Comparison of ENCODE assay signal across 10 cellular contexts in genomic region chr22:21569459-21570161, GRCh38. TPM values are rescaled to one million over a fixed set of nuclear protein-coding genes. Genes with fewer than 3 reads are reported as not detected.
A peak's percentile ranks its signal among the peaks of the same experiment; 100 is the strongest.
DNase-seq lines count a peak whose midpoint lies in the region; ATAC-seq and TF ChIP-seq lines count a peak whose summit lies in the region.
"Had no signal": no experiment of that assay in that cellular context is flagged by ENCODE, and none has a peak within 500 bp of the region (broad histone marks: within the 10 kb centered on the region; RNA-seq: fewer than 3 reads in every experiment).

No MANE protein-coding gene starts in this region.

- H3K27me3 ChIP-seq in trophoblast cell (ENCODE audit: insufficient read depth, low read length) (no peaks in the 10 kb centered on the region), Peyer's patch (no peaks in the 10 kb centered on the region)

- no peaks in the 10 kb centered on the region for H3K27me3 Mint-ChIP-seq in dendritic cell treated with granulocyte-macrophage colony-stimulating factor and Interleukin-4, amounts not matched to agents 40 ng/mL and 50 ng/mL, for 4 days

- H3K27ac ChIP-seq in trophoblast cell (ENCODE audit: low read depth, low read length) (no peak overlapping the region), Peyer's patch (peak overlapping the region in 1 of 4 donors; percentile 2)

- peak overlapping the region; percentile 89 for H3K4me3 Mint-ChIP-seq in dendritic cell treated with granulocyte-macrophage colony-stimulating factor and Interleukin-4, amounts not matched to agents 40 ng/mL and 50 ng/mL, for 4 days

- no peaks in the 10 kb centered on the region for H3K9me3 Mint-ChIP-seq in dendritic cell treated with granulocyte-macrophage colony-stimulating factor and Interleukin-4, amounts not matched to agents 40 ng/mL and 50 ng/mL, for 4 days

- H3K4me1 Mint-ChIP-seq in dendritic cell treated with granulocyte-macrophage colony-stimulating factor and Interleukin-4, amounts not matched to agents 40 ng/mL and 50 ng/mL, for 4 days (ENCODE audit: low read depth) = peaks cover 65% of the 10 kb centered on the region

- no peak overlapping the region for H2BK12ac ChIP-seq in trophoblast cell (ENCODE audit: low read length)

- no peak overlapping the region for H3K23ac ChIP-seq in trophoblast cell (ENCODE audit: low read length)

- H3K4me3 ChIP-seq in GM12865 (ENCODE audit: low read depth, low read length) (peak overlapping the region; percentile 89), trophoblast cell (ENCODE audit: low read depth, low read length) (no peak overlapping the region), Peyer's patch (peak overlapping the region in 2 of 4 donors; percentile 3 to 77)

- no CpG with 5 or more reads among the region's 8 CpGs for WGBS in trophoblast cell (ENCODE audit: extremely low coverage, insufficient coverage, insufficient read length)

- peak overlapping the region; percentile 91 for H3K27ac Mint-ChIP-seq in dendritic cell treated with granulocyte-macrophage colony-stimulating factor and Interleukin-4, amounts not matched to agents 40 ng/mL and 50 ng/mL, for 4 days

- no peak overlapping the region for H2AK5ac ChIP-seq in trophoblast cell (ENCODE audit: low read length)

- TF ChIP-seq POLR2A in Peyer's patch (IDR thresholded peaks at IDR 0.05) = no peak

- no peak overlapping the region for H2AFZ ChIP-seq in trophoblast cell (ENCODE audit: insufficient read depth, low read length, poor library complexity)

- H3K18ac ChIP-seq in trophoblast cell (ENCODE audit: low read length) = no peak overlapping the region

- no peaks in the 10 kb centered on the region for H3K9me3 ChIP-seq in trophoblast cell (ENCODE audit: insufficient read depth, low read depth, low read length)
- H3K9me3 ChIP-seq in Peyer's patch = no peaks in the 10 kb centered on the region

- peaks cover 46% of the 10 kb centered on the region for H3K79me2 ChIP-seq in trophoblast cell (ENCODE audit: control insufficient read depth, insufficient read depth, low read length, poor library complexity)

- peak overlapping the region; percentile 100 for H3K4ac ChIP-seq in trophoblast cell (ENCODE audit: low read depth, low read length)

- DNase-seq in GM12865 (ENCODE audit: low read depth) = peak; percentile 29
- peak; percentile 29 to 69 for DNase-seq in NOMO-1 (lab: John Stamatoyannopoulos, UW; ENCODE audit: unreplicated experiment in 2 of 2)
- no peak for DNase-seq in trophoblast cell
- no peak for DNase-seq in Peyer's patch
- no peak for DNase-seq in NAMALWA (ENCODE audit: low spot score)
- DNase-seq: NCI-H526 had no signal

- peaks cover 51% of the 10 kb centered on the region for H3K36me3 Mint-ChIP-seq in dendritic cell treated with granulocyte-macrophage colony-stimulating factor and Interleukin-4, amounts not matched to agents 40 ng/mL and 50 ng/mL, for 4 days (ENCODE audit: low read depth)

- no peak overlapping the region for H2BK5ac ChIP-seq in trophoblast cell (ENCODE audit: low read depth, low read length, poor library complexity)

- H3K4me1 ChIP-seq in trophoblast cell (ENCODE audit: control insufficient read depth in 1 of 2, insufficient read depth in 2 of 2, low read length in 2 of 2) (peaks cover 7 to 11% of the 10 kb centered on the region in 2 experiments), Peyer's patch (peaks cover 0 to 64% (median 22%) of the 10 kb centered on the region in 4 donors)

- peak overlapping the region; percentile 90 for H3K4me2 ChIP-seq in trophoblast cell (ENCODE audit: low read length)

- peaks cover 6 to 7% of the 10 kb centered on the region in 2 experiments for H3K36me3 ChIP-seq in trophoblast cell (ENCODE audit: control insufficient read depth in 1 of 2, insufficient read depth in 2 of 2, low read length in 2 of 2)
- no peaks in the 10 kb centered on the region for H3K36me3 ChIP-seq in Peyer's patch

- TF ChIP-seq CTCF in GM12865 (IDR thresholded peaks at IDR 0.05; ENCODE audit: insufficient read depth, low read depth, low read length, missing control alignments) (no peak), Peyer's patch (IDR thresholded peaks at IDR 0.05) (no peak)

- no peak overlapping the region for H2BK120ac ChIP-seq in trophoblast cell (ENCODE audit: insufficient read depth, low read length, poor library complexity)

- peak overlapping the region; percentile 28 for H3K9ac ChIP-seq in trophoblast cell (ENCODE audit: low read length)

- H3K14ac ChIP-seq in trophoblast cell (ENCODE audit: low read length) = no peak overlapping the region

- H3K79me1 ChIP-seq in trophoblast cell (ENCODE audit: low read length) = peaks cover 10% of the 10 kb centered on the region

- no peak overlapping the region for H4K12ac ChIP-seq in trophoblast cell (ENCODE audit: low read depth, low read length)

- H4K91ac ChIP-seq in trophoblast cell (ENCODE audit: low read depth, low read length) = no peak overlapping the region

- intact Hi-C loops in dendritic cell treated with granulocyte-macrophage colony-stimulating factor and Interleukin-4, amounts not matched to agents 40 ng/mL and 50 ng/mL, for 4 days (cut with micrococcal nuclease) = no loop called here

- no peak for ATAC-seq in GM21619 (IDR thresholded peaks at IDR 0.05; ENCODE audit: unreplicated experiment)
- no peak for ATAC-seq in GM19035 (IDR thresholded peaks at IDR 0.05; ENCODE audit: unreplicated experiment)
- ATAC-seq: sciatic nerve had no signal

- H4K8ac ChIP-seq in trophoblast cell (ENCODE audit: low read depth, low read length) = no peak overlapping the region

RNA-seq across cellular contexts. Expression of gene UBE2L3, which starts 2.1 kb away (rescaled TPM):
- polyA plus RNA-seq in trophoblast cell (2013) = 103 TPM in 2 replicates
- total RNA-seq in Peyer's patch = 10 to 100 TPM; 42.1 to 69.7 (median 50.1) TPM

RNA-seq across cellular contexts. Expression of gene RIMBP3C, which starts 18.3 kb away (rescaled TPM):
- 0.01 and 0.05 TPM in 2 replicates for polyA plus RNA-seq in trophoblast cell (2013)
- under 1 TPM in 2 of 4 donors, not detected in 2; 0.54 to 0.83 TPM for total RNA-seq in Peyer's patch

Comparison
In these comparisons a context has a peak if more than half of its experiments do, and no peak if none do; other contexts are left out.
1. DNase-seq: peak in GM12865 (single experiment) and NOMO-1 (2 of 2); none in trophoblast cell (0 of 2), Peyer's patch (0 of 3) and NAMALWA (single experiment).